20 cellular contexts compared by ENCODE assay signal in the genomic region with DNA sequence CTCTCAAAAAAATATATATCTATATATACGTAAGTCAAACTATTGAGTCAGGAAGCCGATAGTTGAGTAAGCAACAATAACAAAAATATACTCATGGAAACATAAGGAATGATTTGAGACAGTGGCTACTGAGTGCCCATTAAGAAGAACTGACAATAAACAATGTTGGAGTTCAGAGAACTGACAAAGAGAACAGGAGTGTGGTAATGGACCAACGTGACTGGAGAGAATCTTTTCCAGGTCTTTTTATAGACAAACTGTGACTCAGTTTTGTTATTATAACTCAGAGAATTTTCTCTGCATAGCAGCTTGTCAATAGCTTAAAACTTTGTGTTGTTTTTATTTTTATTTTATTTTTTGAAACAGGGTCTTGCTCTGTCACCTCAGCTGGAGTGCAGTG.
"Had no signal": no experiment of that assay in that cellular context is flagged by ENCODE, and none has a peak within 500 bp of the region (broad histone marks: within the 10 kb centered on the region; RNA-seq: fewer than 3 reads in every experiment).

No MANE protein-coding gene starts in this region.

- ATAC-seq: activated CD8-positive, alpha-beta memory T cell treated with anti-CD3 and anti-CD28 coated beads, Interleukin-2, amount 10 ng/mL, durations not matched to agents 7 days and 5 days; activated CD8-positive, alpha-beta T cell treated with anti-CD3 and anti-CD28 coated beads for 36 hours; heart left ventricle; left lobe of liver; lower lobe of right lung; naive thymus-derived CD4-positive, alpha-beta T cell had no signal

- H3K36me3 Mint-ChIP-seq: brain had no signal

- H3K27me3 Mint-ChIP-seq: activated CD8-positive, alpha-beta memory T cell treated with anti-CD3 and anti-CD28 coated beads, Interleukin-2, amount 10 ng/mL, durations not matched to agents 7 days and 5 days; activated CD8-positive, alpha-beta T cell treated with anti-CD3 and anti-CD28 coated beads for 36 hours; activated naive CD4-positive, alpha-beta T cell treated with anti-CD3 and anti-CD28 coated beads, Interleukin-2, amount 50 U/mL, for 24 hours; dendritic cell treated with granulocyte-macrophage colony-stimulating factor and Interleukin-4, amounts not matched to agents 40 ng/mL and 50 ng/mL, for 4 days; naive thymus-derived CD4-positive, alpha-beta T cell had no signal

- H3K4me3 ChIP-seq: heart left ventricle, lower lobe of right lung, spleen, tibial artery had no signal

- H3K4me3 Mint-ChIP-seq: activated CD8-positive, alpha-beta memory T cell treated with anti-CD3 and anti-CD28 coated beads, Interleukin-2, amount 10 ng/mL, durations not matched to agents 7 days and 5 days; activated CD8-positive, alpha-beta T cell treated with anti-CD3 and anti-CD28 coated beads for 36 hours; activated naive CD4-positive, alpha-beta T cell treated with anti-CD3 and anti-CD28 coated beads, Interleukin-2, amount 50 U/mL, for 24 hours; brain; dendritic cell treated with granulocyte-macrophage colony-stimulating factor and Interleukin-4, amounts not matched to agents 40 ng/mL and 50 ng/mL, for 4 days; naive thymus-derived CD4-positive, alpha-beta T cell; neural crest cell had no signal

- H3K9me3 ChIP-seq: heart left ventricle, lower lobe of right lung, spleen, tibial artery had no signal

- H3K27ac ChIP-seq: heart left ventricle, lower lobe of right lung, spleen, tibial artery had no signal

- H3K27ac Mint-ChIP-seq: activated CD8-positive, alpha-beta T cell treated with anti-CD3 and anti-CD28 coated beads for 36 hours; activated naive CD4-positive, alpha-beta T cell treated with anti-CD3 and anti-CD28 coated beads, Interleukin-2, amount 50 U/mL, for 24 hours; brain; dendritic cell treated with granulocyte-macrophage colony-stimulating factor and Interleukin-4, amounts not matched to agents 40 ng/mL and 50 ng/mL, for 4 days had no signal

- DNase-seq: activated CD4-positive, alpha-beta T cell treated with anti-CD3 and anti-CD28 coated beads for 48 hours; activated CD8-positive, alpha-beta memory T cell treated with anti-CD3 and anti-CD28 coated beads, Interleukin-2, amount 10 ng/mL, durations not matched to agents 7 days and 5 days; activated CD8-positive, alpha-beta T cell treated with anti-CD3 and anti-CD28 coated beads for 36 hours; activated gamma-delta T cell treated with Interleukin-2 at 50 U/mL for 16 hours; aorta; effector CD4-positive, alpha-beta T cell; heart left ventricle; kidney; lower lobe of right lung; naive thymus-derived CD4-positive, alpha-beta T cell; occipital lobe; spleen; stimulated activated CD4-positive, alpha-beta T cell treated with anti-CD3 and anti-CD28 coated beads, Interleukin-4, amount 100 ng/mL, for 1 hour; stimulated activated naive CD4-positive, alpha-beta T cell had no signal

- H3K27me3 ChIP-seq: heart left ventricle, spleen, tibial artery had no signal

- H3K4me1 ChIP-seq: lower lobe of right lung had no signal

- H3K36me3 ChIP-seq: heart left ventricle, lower lobe of right lung, spleen, tibial artery had no signal

- H3K9me3 Mint-ChIP-seq: activated CD8-positive, alpha-beta T cell treated with anti-CD3 and anti-CD28 coated beads for 36 hours; activated naive CD4-positive, alpha-beta T cell treated with anti-CD3 and anti-CD28 coated beads, Interleukin-2, amount 50 U/mL, for 24 hours; brain; dendritic cell treated with granulocyte-macrophage colony-stimulating factor and Interleukin-4, amounts not matched to agents 40 ng/mL and 50 ng/mL, for 4 days; neural crest cell had no signal
